ENCODE assay signal across 12 cellular contexts in the genomic region with DNA sequence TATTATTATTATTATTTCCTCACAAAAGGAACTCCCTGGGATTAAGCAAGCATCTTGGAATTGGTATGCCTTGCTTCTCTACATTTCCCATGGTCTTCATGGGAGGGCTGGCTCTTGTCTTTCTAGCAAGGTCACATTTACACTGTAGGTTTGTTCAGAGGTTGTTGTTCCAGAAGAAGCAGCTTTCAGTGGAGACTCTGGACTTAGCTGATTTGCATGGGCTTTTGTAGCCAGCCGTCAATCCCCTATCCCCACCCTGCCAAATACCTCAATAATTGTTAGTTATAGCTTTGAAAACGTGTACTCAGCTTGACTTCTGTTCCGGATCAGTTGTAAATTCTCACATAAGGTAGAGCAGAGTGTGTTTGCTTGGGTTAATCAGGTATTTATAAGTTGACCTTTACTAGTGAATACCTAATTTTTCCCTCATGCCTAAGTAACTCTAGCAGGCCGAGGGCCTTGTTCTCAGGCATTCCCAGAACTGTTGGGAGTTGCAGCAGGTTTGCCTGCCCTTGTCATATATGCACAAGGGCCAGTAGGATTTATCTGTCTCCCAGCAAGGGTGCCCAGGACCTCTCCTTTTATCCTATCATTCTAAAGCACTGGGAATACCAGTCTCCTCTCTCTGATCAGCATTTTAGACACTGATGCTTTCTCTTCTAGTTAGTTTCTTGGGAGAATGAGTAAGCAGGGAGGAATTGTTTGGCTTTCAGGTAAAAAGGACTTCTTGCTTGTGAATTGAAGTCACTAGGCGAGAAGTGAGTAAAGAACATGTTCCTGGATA. TPM values are rescaled to one million over a fixed set of nuclear protein-coding genes. Genes with fewer than 3 reads are reported as not detected.
DNase-seq lines count a peak whose midpoint lies in the region; ATAC-seq, FAIRE-seq and TF ChIP-seq lines count a peak whose summit lies in the region.
"Had no signal": no experiment of that assay in that cellular context is flagged by ENCODE, and none has a peak within 500 bp of the region (broad histone marks: within the 10 kb centered on the region; RNA-seq: fewer than 3 reads in every experiment).

No MANE protein-coding gene starts in this region.

- H2AFZ ChIP-seq in HepG2 (ENCODE audit: low read length), result no peak overlapping the region

- 19% methylated on average over 5 of the region's 5 CpGs for WGBS in HepG2 (ENCODE audit: low lambda C conversion rate)
- 31 to 54% (median 37%) methylated on average over 5 of the region's 5 CpGs for WGBS in stomach, 5 donors

- H3K79me2 ChIP-seq in HepG2 (ENCODE audit: insufficient read depth, low read length), result peaks cover 67% of the 10 kb centered on the region

- CTCF ChIA-PET in HepG2 (lab: Yijun Ruan, JAX; ENCODE audit: low intra/inter-chr PET ratio, low total read pairs), result no interaction called here

- peak; percentile 12 for FAIRE-seq in HepG2 (lab: Jason Lieb, UNC)

- DNase-seq in T-helper 2 cell treated with Interferon-gamma antibody and Interleukin-4, amounts not matched to agents 5 μg/mL and 100 μg/mL, for 36 hours (ENCODE audit: low spot score), result no peak
- no peak for DNase-seq in T-helper 2 cell
- DNase-seq in activated T-helper 2 cell treated with anti-CD3 and anti-CD28 coated beads, Interferon-gamma antibody, Interleukin-2, Interleukin-4, amounts not matched to agents 10 μg/mL and 5 μg/mL and 100 μg/mL, durations not matched to agents 14 hours and 24 hours and 36 hours (ENCODE audit: low spot score), result no peak
- DNase-seq in HepG2 (ENCODE audit: low spot score), result peak; percentile 68
- no peak for DNase-seq in stomach
- no peak for DNase-seq in activated CD8-positive, alpha-beta memory T cell treated with anti-CD3 and anti-CD28 coated beads, Interleukin-2, amount 50 U/mL, for 4 hours
- no peak for DNase-seq in KG1 (lab: John Stamatoyannopoulos, UW)
- DNase-seq: activated CD8-positive, alpha-beta memory T cell treated with anti-CD3 and anti-CD28 coated beads, Interleukin-2, amount 10 ng/mL, durations not matched to agents 7 days and 5 days; NCI-H187; testis had no signal

- H3K9ac ChIP-seq in HepG2 (ENCODE audit: insufficient read depth, low read depth, low read length), result peak overlapping the region; percentile 45

- peak overlapping the region; percentile 75 for H3K4me2 ChIP-seq in HepG2 (ENCODE audit: low read depth, low read length)

- peaks cover 17% of the 10 kb centered on the region for H3K36me3 Mint-ChIP-seq in T-helper 2 cell treated with Interferon-gamma antibody and Interleukin-4, amounts not matched to agents 5 μg/mL and 100 μg/mL, for 36 hours (ENCODE audit: low read depth)
- H3K36me3 Mint-ChIP-seq in activated T-helper 2 cell treated with anti-CD3 and anti-CD28 coated beads, Interferon-gamma antibody, Interleukin-2, Interleukin-4, amounts not matched to agents 10 μg/mL and 5 μg/mL and 100 μg/mL, durations not matched to agents 14 hours and 24 hours and 36 hours (ENCODE audit: low read depth), result peaks cover 10% of the 10 kb centered on the region

- peaks cover 67% of the 10 kb centered on the region for H3K4me1 ChIP-seq in HepG2 (ENCODE audit: insufficient read depth, low read length)
- peaks cover 46 to 86% (median 56%) of the 10 kb centered on the region in 4 donors for H3K4me1 ChIP-seq in stomach

- no peaks in the 10 kb centered on the region for H3K27me3 Mint-ChIP-seq in T-helper 2 cell treated with Interferon-gamma antibody and Interleukin-4, amounts not matched to agents 5 μg/mL and 100 μg/mL, for 36 hours (ENCODE audit: low read depth)
- no peaks in the 10 kb centered on the region for H3K27me3 Mint-ChIP-seq in activated T-helper 2 cell treated with anti-CD3 and anti-CD28 coated beads, Interferon-gamma antibody, Interleukin-2, Interleukin-4, amounts not matched to agents 10 μg/mL and 5 μg/mL and 100 μg/mL, durations not matched to agents 14 hours and 24 hours and 36 hours (ENCODE audit: low read depth)
- H3K27me3 Mint-ChIP-seq: activated CD8-positive, alpha-beta memory T cell treated with anti-CD3 and anti-CD28 coated beads, Interleukin-2, amount 10 ng/mL, durations not matched to agents 7 days and 5 days had no signal

- ATAC-seq in HepG2 (peak; percentile 79), HG03139 (IDR thresholded peaks at IDR 0.05; ENCODE audit: unreplicated experiment) (no peak)
- ATAC-seq: activated CD8-positive, alpha-beta memory T cell treated with anti-CD3 and anti-CD28 coated beads, Interleukin-2, amount 10 ng/mL, durations not matched to agents 7 days and 5 days had no signal

- POLR2A ChIA-PET in HepG2 (lab: Yijun Ruan, JAX), result interaction anchor here (1.0 to 2.3 kb wide), 4 partner anchors 9 to 28 kb away, joined by 4 to 10 read pairs (median 8); partner anchors contain the start of gene STIM1

- H3K4me3 ChIP-seq in HepG2 (replicated peaks in 1 of 3; ENCODE audit: insufficient read depth in 1 of 3, low read depth in 2 of 3, low read length in 3 of 3), result peak overlapping the region; percentile 18 to 34 (median 20); a peak in 4 of 6 replicates
- H3K4me3 ChIP-seq in stomach, result no peak overlapping the region
- H3K4me3 ChIP-seq: cardiac muscle cell, testis had no signal

- TF ChIP-seq EP300 in HepG2 (IDR thresholded peaks at IDR 0.05; ENCODE audit: low read depth in 2 of 2, low read length in 2 of 2) (0 out of 4 replicates have a peak, but pooled peaks of 1 of the 2 experiments have one; percentile 24), HepG2 (CRISPR knock-in tag; IDR thresholded peaks at IDR 0.05; ENCODE audit: borderline replicate concordance) (no peak), stomach (IDR thresholded peaks at IDR 0.05) (no peak)

- H3K27ac Mint-ChIP-seq in T-helper 2 cell treated with Interferon-gamma antibody and Interleukin-4, amounts not matched to agents 5 μg/mL and 100 μg/mL, for 36 hours, result peak overlapping the region; percentile 58
- peak overlapping the region; percentile 47 for H3K27ac Mint-ChIP-seq in activated T-helper 2 cell treated with anti-CD3 and anti-CD28 coated beads, Interferon-gamma antibody, Interleukin-2, Interleukin-4, amounts not matched to agents 10 μg/mL and 5 μg/mL and 100 μg/mL, durations not matched to agents 14 hours and 24 hours and 36 hours
- H3K27ac Mint-ChIP-seq: activated CD8-positive, alpha-beta memory T cell treated with anti-CD3 and anti-CD28 coated beads, Interleukin-2, amount 10 ng/mL, durations not matched to agents 7 days and 5 days had no signal

- H3K4me3 Mint-ChIP-seq in T-helper 2 cell treated with Interferon-gamma antibody and Interleukin-4, amounts not matched to agents 5 μg/mL and 100 μg/mL, for 36 hours, result no peak overlapping the region
- H3K4me3 Mint-ChIP-seq in activated T-helper 2 cell treated with anti-CD3 and anti-CD28 coated beads, Interferon-gamma antibody, Interleukin-2, Interleukin-4, amounts not matched to agents 10 μg/mL and 5 μg/mL and 100 μg/mL, durations not matched to agents 14 hours and 24 hours and 36 hours (ENCODE audit: low read depth), result no peak overlapping the region
- H3K4me3 Mint-ChIP-seq: activated CD8-positive, alpha-beta memory T cell treated with anti-CD3 and anti-CD28 coated beads, Interleukin-2, amount 10 ng/mL, durations not matched to agents 7 days and 5 days had no signal

- H3K4me1 Mint-ChIP-seq in T-helper 2 cell treated with Interferon-gamma antibody and Interleukin-4, amounts not matched to agents 5 μg/mL and 100 μg/mL, for 36 hours (ENCODE audit: low read depth), result peaks cover 48% of the 10 kb centered on the region
- H3K4me1 Mint-ChIP-seq in activated T-helper 2 cell treated with anti-CD3 and anti-CD28 coated beads, Interferon-gamma antibody, Interleukin-2, Interleukin-4, amounts not matched to agents 10 μg/mL and 5 μg/mL and 100 μg/mL, durations not matched to agents 14 hours and 24 hours and 36 hours (ENCODE audit: low read depth), result peaks cover 52% of the 10 kb centered on the region

- TF ChIP-seq CTCF in HepG2 (CRISPR knock-in tag; IDR thresholded peaks at IDR 0.05) (no peak), stomach (IDR thresholded peaks at IDR 0.05) (no peak)

- TF ChIP-seq POLR2A in HepG2 (IDR thresholded peaks at IDR 0.05; ENCODE audit: insufficient read depth in 1 of 2, low read depth in 2 of 2, low read length in 2 of 2) (no peak), stomach (IDR thresholded peaks at IDR 0.05) (no peak)

- in situ Hi-C loops in HepG2 (cut with HindIII; ENCODE audit: extremely low pct_ligation_motif_present, low pct_unique_long_range_greater_than_20kb), result no loop called here

- H3K27me3 ChIP-seq in HepG2 (ENCODE audit: control insufficient read depth in 1 of 2, insufficient read depth in 2 of 2, low read length in 2 of 2) (no peaks in the 10 kb centered on the region), stomach (no peaks in the 10 kb centered on the region)
- H3K27me3 ChIP-seq: testis had no signal

- H3K9me3 ChIP-seq in HepG2 (ENCODE audit: low read length) (no peaks in the 10 kb centered on the region), stomach (no peaks in the 10 kb centered on the region)
- H3K9me3 ChIP-seq: testis had no signal

- no peaks in the 10 kb centered on the region for H3K9me3 Mint-ChIP-seq in T-helper 2 cell treated with Interferon-gamma antibody and Interleukin-4, amounts not matched to agents 5 μg/mL and 100 μg/mL, for 36 hours
- H3K9me3 Mint-ChIP-seq in activated T-helper 2 cell treated with anti-CD3 and anti-CD28 coated beads, Interferon-gamma antibody, Interleukin-2, Interleukin-4, amounts not matched to agents 10 μg/mL and 5 μg/mL and 100 μg/mL, durations not matched to agents 14 hours and 24 hours and 36 hours, result no peaks in the 10 kb centered on the region

- H3K36me3 ChIP-seq in HepG2 (replicated peaks in 1 of 2; ENCODE audit: control insufficient read depth in 1 of 2, insufficient read depth in 2 of 2, low read length in 2 of 2) (no peaks in the 10 kb centered on the region), stomach (no peaks in the 10 kb centered on the region)
- H3K36me3 ChIP-seq: cardiac muscle cell had no signal

- no peak for TF ChIP-seq RAD21 in HepG2 (CRISPR knock-in tag; IDR thresholded peaks at IDR 0.05)

- H4K20me1 ChIP-seq in HepG2 (ENCODE audit: insufficient read depth, low read length), result no peaks in the 10 kb centered on the region

- no TSS peak for BruUV-seq in HepG2 (replicated peaks; lab: Mats Ljungman, UMichigan)

- intact Hi-C loops in activated T-helper 2 cell treated with anti-CD3 and anti-CD28 coated beads, Interferon-gamma antibody, Interleukin-2, Interleukin-4, amounts not matched to agents 10 μg/mL and 5 μg/mL and 100 μg/mL, durations not matched to agents 14 hours and 24 hours and 36 hours (cut with micrococcal nuclease), result no loop called here
- intact Hi-C loops in HepG2 (cut with micrococcal nuclease; ENCODE audit: unreplicated experiment) (loop anchor here (2.0 kb wide), 1 partner anchor 21 kb away; no protein-coding TSS in a partner anchor), stomach (cut with DNase I; ENCODE audit: low total_unique reads) (no loop called here)

- H3K27ac ChIP-seq in HepG2 (ENCODE audit: extremely low read length, insufficient read depth, low read length) (peak overlapping the region; percentile 74), stomach (peak overlapping the region; percentile 66 to 83 (median 72))
- H3K27ac ChIP-seq: cardiac muscle cell, testis had no signal

RNA-seq across cellular contexts. Expression of gene STIM1, which starts 22.0 kb away (rescaled TPM):
- total RNA-seq in activated T-helper 2 cell treated with anti-CD3 and anti-CD28 coated beads, Interferon-gamma antibody, Interleukin-2, Interleukin-4, amounts not matched to agents 10 μg/mL and 5 μg/mL and 100 μg/mL, durations not matched to agents 14 hours and 24 hours and 36 hours, result 77.6 and 78.0 TPM in 2 replicates
- total RNA-seq in HepG2 (2016; rRNA removed; fragmentation: Illumina TruSeq; extraction: Trizol) (16.3 and 19.2 TPM in 2 replicates), stomach (10 to 100 TPM; 21.4 to 70.7 (median 49.8) TPM)
- total RNA-seq in HepG2 (2016; cell fraction: cytosol; rRNA removed; fragmentation: Illumina TruSeq; extraction: Trizol; ENCODE audit: low read depth), result 4.1 and 5.8 TPM in 2 replicates
- 10.3 and 20.0 TPM in 2 replicates for total RNA-seq in HepG2 (2016; cell fraction: insoluble cytoplasmic fraction; rRNA removed; fragmentation: Illumina TruSeq; extraction: Trizol)
- total RNA-seq in HepG2 (2016; cell fraction: membrane; rRNA removed; fragmentation: Illumina TruSeq; extraction: Trizol), result 9.1 and 11.2 TPM in 2 replicates
- total RNA-seq in HepG2 (2016; cell fraction: nucleus; rRNA removed; fragmentation: Illumina TruSeq; extraction: Trizol), result 32.4 and 32.5 TPM in 2 replicates
- polyA plus RNA-seq in HepG2 (2011; rRNA removed) (28.5 and 33.3 TPM in 2 replicates), stomach (10 to 100 TPM in 1 of 3 donors, 1 to 10 TPM in 2; 8.7 to 17.1 (median 9.8) TPM)
- 25.0 and 31.9 TPM in 2 replicates for polyA plus RNA-seq in HepG2 (2011; cell fraction: cytosol; rRNA removed)
- polyA plus RNA-seq in HepG2 (2011; cell fraction: nucleus; rRNA removed), result 53.3 and 57.1 TPM in 2 replicates
- 41.4 and 42.4 TPM in 2 replicates for polyA plus RNA-seq in HepG2 (2012)
- polyA plus RNA-seq in HepG2 (2016; cell fraction: cytosol; fragmentation: Illumina TruSeq; extraction: Trizol; ENCODE audit: low read depth), result 2.6 TPM in 2 replicates
- polyA plus RNA-seq in HepG2 (2016; cell fraction: insoluble cytoplasmic fraction; fragmentation: Illumina TruSeq; extraction: Trizol; ENCODE audit: low read depth), result 10.3 and 12.6 TPM in 2 replicates
- 7.0 and 7.4 TPM in 2 replicates for polyA plus RNA-seq in HepG2 (2016; cell fraction: membrane; fragmentation: Illumina TruSeq; extraction: Trizol; ENCODE audit: low read depth)
- 37.7 and 37.8 TPM in 2 replicates for polyA plus RNA-seq in HepG2 (2016; cell fraction: nucleus; fragmentation: Illumina TruSeq; extraction: Trizol; ENCODE audit: insufficient read depth, low read depth)
- polyA minus RNA-seq in HepG2 (2011; rRNA and poly(A)+ RNA removed; ENCODE audit: low replicate concordance), result 46.4 and 107 TPM in 2 replicates
- 35.8 and 57.5 TPM in 2 replicates for polyA minus RNA-seq in HepG2 (2011; cell fraction: cytosol; rRNA and poly(A)+ RNA removed)
- 43.4 and 64.5 TPM in 2 replicates for polyA minus RNA-seq in HepG2 (2011; cell fraction: nucleus; rRNA and poly(A)+ RNA removed)

RNA-seq across cellular contexts. Expression of gene RHOG, which starts 36.7 kb away (rescaled TPM):
- total RNA-seq in activated T-helper 2 cell treated with anti-CD3 and anti-CD28 coated beads, Interferon-gamma antibody, Interleukin-2, Interleukin-4, amounts not matched to agents 10 μg/mL and 5 μg/mL and 100 μg/mL, durations not matched to agents 14 hours and 24 hours and 36 hours, result 174 and 177 TPM in 2 replicates
- total RNA-seq in HepG2 (2016; rRNA removed; fragmentation: Illumina TruSeq; extraction: Trizol) (7.7 TPM in 2 replicates), stomach (100 to 1,000 TPM in 1 of 5 donors, 10 to 100 TPM in 3, 1 to 10 TPM in 1; 5.9 to 101 (median 26.7) TPM)
- total RNA-seq in HepG2 (2016; cell fraction: cytosol; rRNA removed; fragmentation: Illumina TruSeq; extraction: Trizol; ENCODE audit: low read depth), result 2.6 and 3.6 TPM in 2 replicates
- 5.8 and 6.8 TPM in 2 replicates for total RNA-seq in HepG2 (2016; cell fraction: insoluble cytoplasmic fraction; rRNA removed; fragmentation: Illumina TruSeq; extraction: Trizol)
- 5.8 and 7.4 TPM in 2 replicates for total RNA-seq in HepG2 (2016; cell fraction: membrane; rRNA removed; fragmentation: Illumina TruSeq; extraction: Trizol)
- 5.9 and 6.2 TPM in 2 replicates for total RNA-seq in HepG2 (2016; cell fraction: nucleus; rRNA removed; fragmentation: Illumina TruSeq; extraction: Trizol)
- polyA plus RNA-seq in HepG2 (2011; rRNA removed) (23.4 and 27.1 TPM in 2 replicates), stomach (10 to 100 TPM; 39.8 to 55.5 (median 50.9) TPM)
- 28.2 and 39.4 TPM in 2 replicates for polyA plus RNA-seq in HepG2 (2011; cell fraction: cytosol; rRNA removed)
- polyA plus RNA-seq in HepG2 (2011; cell fraction: nucleus; rRNA removed), result 16.2 and 18.8 TPM in 2 replicates
- polyA plus RNA-seq in HepG2 (2012), result 15.8 and 27.4 TPM in 2 replicates
- polyA plus RNA-seq in HepG2 (2016; cell fraction: cytosol; fragmentation: Illumina TruSeq; extraction: Trizol; ENCODE audit: low read depth), result 9.6 and 10.7 TPM in 2 replicates
- polyA plus RNA-seq in HepG2 (2016; cell fraction: insoluble cytoplasmic fraction; fragmentation: Illumina TruSeq; extraction: Trizol; ENCODE audit: low read depth), result 21.0 and 25.0 TPM in 2 replicates
- polyA plus RNA-seq in HepG2 (2016; cell fraction: membrane; fragmentation: Illumina TruSeq; extraction: Trizol; ENCODE audit: low read depth), result 18.5 and 19.3 TPM in 2 replicates
- 22.3 and 26.4 TPM in 2 replicates for polyA plus RNA-seq in HepG2 (2016; cell fraction: nucleus; fragmentation: Illumina TruSeq; extraction: Trizol; ENCODE audit: insufficient read depth, low read depth)
- polyA minus RNA-seq in HepG2 (2011; rRNA and poly(A)+ RNA removed; ENCODE audit: low replicate concordance), result 83.5 and 114 TPM in 2 replicates
- 21.8 and 27.6 TPM in 2 replicates for polyA minus RNA-seq in HepG2 (2011; cell fraction: cytosol; rRNA and poly(A)+ RNA removed)
- 11.5 and 17.4 TPM in 2 replicates for polyA minus RNA-seq in HepG2 (2011; cell fraction: nucleus; rRNA and poly(A)+ RNA removed)

Comparison
In these comparisons a context has a peak if more than half of its experiments do, and no peak if none do; other contexts are left out.
1. H3K4me3 ChIP-seq: peak in HepG2 (3 of 3); none in stomach (0 of 4).